20 cellular contexts compared by ENCODE assay signal in genomic region chr3:42689421-42690014, GRCh38. TPM values are rescaled to one million over a fixed set of nuclear protein-coding genes. Genes with fewer than 3 reads are reported as not detected.
"Had no signal": no experiment of that assay in that cellular context is flagged by ENCODE, and none has a peak within 500 bp of the region (broad histone marks: within the 10 kb centered on the region; RNA-seq: fewer than 3 reads in every experiment).

No MANE protein-coding gene starts in this region.

- H3K9me3 Mint-ChIP-seq: activated naive CD4-positive, alpha-beta T cell treated with anti-CD3 and anti-CD28 coated beads, Interleukin-2, amount 10 ng/mL, durations not matched to agents 7 days and 5 days; activated T-helper 17 cell treated with anti-CD3 and anti-CD28 coated beads, Interleukin-2, amount 50 U/mL, for 72 hours; nephron; stimulated activated naive B cell treated with anti-CD40 and anti-IgM and Interleukin-4, amounts not matched to agents 10 μg/mL and 1 μg/mL and 100 μg/mL, for 72 hours; T-helper 2 cell treated with Interferon-gamma antibody and Interleukin-4, amounts not matched to agents 5 μg/mL and 100 μg/mL, for 36 hours had no signal

- H3K4me1 Mint-ChIP-seq: activated naive CD4-positive, alpha-beta T cell treated with anti-CD3 and anti-CD28 coated beads, Interleukin-2, amount 10 ng/mL, durations not matched to agents 7 days and 5 days; activated T-helper 17 cell treated with anti-CD3 and anti-CD28 coated beads, Interleukin-2, amount 50 U/mL, for 72 hours had no signal

- H3K27ac ChIP-seq: ascending aorta, thyroid gland had no signal

- H3K36me3 Mint-ChIP-seq: activated naive CD4-positive, alpha-beta T cell treated with anti-CD3 and anti-CD28 coated beads, Interleukin-2, amount 10 ng/mL, durations not matched to agents 7 days and 5 days; stimulated activated naive B cell treated with anti-CD40 and anti-IgM and Interleukin-4, amounts not matched to agents 10 μg/mL and 1 μg/mL and 100 μg/mL, for 72 hours had no signal

- H3K27me3 ChIP-seq: ascending aorta, thyroid gland had no signal

- H3K27ac Mint-ChIP-seq: activated naive CD4-positive, alpha-beta T cell treated with anti-CD3 and anti-CD28 coated beads, Interleukin-2, amount 10 ng/mL, durations not matched to agents 7 days and 5 days; activated T-helper 17 cell treated with anti-CD3 and anti-CD28 coated beads, Interleukin-2, amount 50 U/mL, for 72 hours; nephron; progenitor cell of endocrine pancreas; stimulated activated naive B cell treated with anti-CD40 and anti-IgM and Interleukin-4, amounts not matched to agents 10 μg/mL and 1 μg/mL and 100 μg/mL, for 72 hours; T-helper 2 cell treated with Interferon-gamma antibody and Interleukin-4, amounts not matched to agents 5 μg/mL and 100 μg/mL, for 36 hours had no signal

- H3K4me3 ChIP-seq: ascending aorta, smooth muscle cell, thyroid gland had no signal

- H3K36me3 ChIP-seq: ascending aorta, thyroid gland had no signal

- ATAC-seq: activated T-helper 17 cell treated with anti-CD3 and anti-CD28 coated beads, Interleukin-2, amount 50 U/mL, for 72 hours; right cardiac atrium; stimulated activated naive B cell treated with anti-CD40 and anti-IgM and Interleukin-4, amounts not matched to agents 10 μg/mL and 1 μg/mL and 100 μg/mL, for 72 hours had no signal

- H3K4me3 Mint-ChIP-seq: activated naive CD4-positive, alpha-beta T cell treated with anti-CD3 and anti-CD28 coated beads, Interleukin-2, amount 10 ng/mL, durations not matched to agents 7 days and 5 days; activated T-helper 17 cell treated with anti-CD3 and anti-CD28 coated beads, Interleukin-2, amount 50 U/mL, for 72 hours; stimulated activated naive B cell treated with anti-CD40 and anti-IgM and Interleukin-4, amounts not matched to agents 10 μg/mL and 1 μg/mL and 100 μg/mL, for 72 hours; T-helper 2 cell treated with Interferon-gamma antibody and Interleukin-4, amounts not matched to agents 5 μg/mL and 100 μg/mL, for 36 hours had no signal

- H3K9me3 ChIP-seq: ascending aorta, SK-N-SH, thyroid gland had no signal

- DNase-seq: activated CD4-positive, alpha-beta T cell treated with anti-CD3 and anti-CD28 coated beads, Interleukin-2, amount 50 U/mL, for 4 hours; activated naive CD4-positive, alpha-beta T cell treated with anti-CD3 and anti-CD28 coated beads, Interleukin-2, amount 10 ng/mL, durations not matched to agents 7 days and 5 days; cortex of kidney; erythroblast; foreskin melanocyte; mesendoderm; occipital lobe; SK-N-SH; stimulated activated CD4-positive, alpha-beta T cell treated with anti-CD3 and anti-CD28 coated beads, Interleukin-4, amount 100 ng/mL, for 24 hours; stimulated activated naive B cell treated with anti-CD40 and anti-IgM and Interleukin-4, amounts not matched to agents 10 μg/mL and 1 μg/mL and 100 μg/mL, for 72 hours; thyroid gland had no signal

RNA-seq across cellular contexts. Expression of gene KLHL40, which starts 4.2 kb away (rescaled TPM):
- total RNA-seq: activated T-helper 17 cell treated with anti-CD3 and anti-CD28 coated beads, Interleukin-2, amount 50 U/mL, for 72 hours; ascending aorta; kidney epithelial cell; lower leg skin; occipital lobe; progenitor cell of endocrine pancreas; smooth muscle cell; thyroid gland had no signal
- polyA plus RNA-seq: SK-N-SH, smooth muscle cell had no signal

RNA-seq across cellular contexts. Expression of gene HHATL, which starts 13.1 kb away (rescaled TPM):
- total RNA-seq: activated T-helper 17 cell treated with anti-CD3 and anti-CD28 coated beads, Interleukin-2, amount 50 U/mL, for 72 hours; ascending aorta; kidney epithelial cell; occipital lobe; progenitor cell of endocrine pancreas; smooth muscle cell had no signal
- polyA plus RNA-seq: SK-N-SH, smooth muscle cell had no signal
